ENCODE assay signal across 8 cellular contexts in genomic region chr1:230067871-230068814, GRCh38. TPM values are rescaled to one million over a fixed set of nuclear protein-coding genes. Genes with fewer than 3 reads are reported as not detected.
DNase-seq lines count a peak whose midpoint lies in the region; ATAC-seq and TF ChIP-seq lines count a peak whose summit lies in the region.

No MANE protein-coding gene starts in this region.

- peaks cover 14% of the 10 kb centered on the region for H3F3A ChIP-seq in smooth muscle cell (ENCODE audit: low read depth)

- H3K4me2 ChIP-seq in H9 (ENCODE audit: insufficient read depth, insufficient read length, low read length) = peak overlapping the region; percentile 89
- H3K4me2 ChIP-seq in smooth muscle cell = peak overlapping the region; percentile 96

- H3T11ph ChIP-seq in H9 (ENCODE audit: low read length) = no peak overlapping the region

- H3K4me3 Mint-ChIP-seq in H9 = peak overlapping the region; percentile 89 to 93

- no peak for ATAC-seq in HG03432 (IDR thresholded peaks at IDR 0.05; ENCODE audit: unreplicated experiment)
- ATAC-seq in HG02852 (IDR thresholded peaks at IDR 0.05; ENCODE audit: unreplicated experiment) = no peak

- H3K56ac ChIP-seq in H9 (ENCODE audit: insufficient read length, low read depth, low read length) = no peak overlapping the region

- no peak overlapping the region for H3K27ac Mint-ChIP-seq in H9

- H3K9me3 ChIP-seq in H9 (ENCODE audit: control insufficient read depth, low read depth, low read length) (no peaks in the 10 kb centered on the region), smooth muscle cell (replicated peaks; ENCODE audit: low read depth) (no peaks in the 10 kb centered on the region)

- no peak overlapping the region for H4K5ac ChIP-seq in H9 (ENCODE audit: insufficient read length, low read depth, low read length)

- peaks cover 5% of the 10 kb centered on the region; the same call in 1 of the 2 replicates for H3K27me3 ChIP-seq in H9 (ENCODE audit: insufficient read depth, low read length)
- no peaks in the 10 kb centered on the region for H3K27me3 ChIP-seq in smooth muscle cell (ENCODE audit: low read depth)

- DNase-seq in Ammon's horn (ENCODE audit: low spot score) (peak; percentile 30), H9 (no peak), T-helper 9 cell (peak; percentile 7), cerebellar cortex (ENCODE audit: low spot score) (peak; percentile 51), kidney glomerular epithelial cell (lab: John Stamatoyannopoulos, UW) (peak; percentile 20), smooth muscle cell (lab: John Stamatoyannopoulos, UW; ENCODE audit: unreplicated experiment) (no peak)

- no peak overlapping the region for H3K23ac ChIP-seq in H9 (ENCODE audit: insufficient read length, low read depth, low read length)

- WGBS in H9 (ENCODE audit: extremely low coverage, insufficient read length, low lambda C conversion rate) = no CpG with 5 or more reads among the region's 65 CpGs
- 1% methylated on average over 63 of the region's 65 CpGs for WGBS in smooth muscle cell (ENCODE audit: low lambda C conversion rate)

- H3K9me3 Mint-ChIP-seq in H9 = no peaks in the 10 kb centered on the region; a peak in 1 of 5 replicates

- H3K27ac ChIP-seq in H9 (ENCODE audit: insufficient read length, low read depth, low read length) (no peak overlapping the region), smooth muscle cell (ENCODE audit: low read depth) (peak overlapping the region; percentile 65)

- H3K79me2 ChIP-seq in H9 (ENCODE audit: insufficient read depth, low read length) = peaks cover 19% of the 10 kb centered on the region; the same call in 1 of the 2 replicates
- peaks cover 57% of the 10 kb centered on the region for H3K79me2 ChIP-seq in smooth muscle cell (ENCODE audit: low read depth)

- peaks cover 18% of the 10 kb centered on the region for H3K23me2 ChIP-seq in H9 (ENCODE audit: insufficient read length, low read depth, low read length, poor library complexity, severe bottlenecking)

- no peak overlapping the region for H2BK20ac ChIP-seq in H9 (ENCODE audit: low read depth, low read length, poor library complexity, severe bottlenecking)

- peak overlapping the region; percentile 81 for H3K14ac ChIP-seq in H9 (ENCODE audit: insufficient read depth, low read length)

- H4K8ac ChIP-seq in H9 (replicated peaks; ENCODE audit: insufficient read length, low read depth, low read length) = no peak overlapping the region

- no peak overlapping the region for H3K4ac ChIP-seq in H9 (ENCODE audit: low read depth, low read length)

- H3K4me1 Mint-ChIP-seq in H9 = peaks cover 37 to 39% of the 10 kb centered on the region in 2 experiments

- H3K18ac ChIP-seq in H9 (ENCODE audit: insufficient read length, low read depth, low read length) = no peak overlapping the region

- H4K20me1 ChIP-seq in H9 (ENCODE audit: control insufficient read depth, insufficient read depth, insufficient read length) (no peaks in the 10 kb centered on the region), smooth muscle cell (ENCODE audit: low read depth) (peaks cover 54% of the 10 kb centered on the region)

- no peaks in the 10 kb centered on the region for H3K36me3 ChIP-seq in smooth muscle cell (ENCODE audit: low read depth)

- H3K79me1 ChIP-seq in H9 (ENCODE audit: insufficient read depth, low read depth, low read length, poor library complexity, severe bottlenecking) = peaks cover 2% of the 10 kb centered on the region

- H3K9ac ChIP-seq in H9 (ENCODE audit: extremely low read depth, insufficient read length, low read length) (peak overlapping the region; percentile 30), smooth muscle cell (ENCODE audit: low read depth) (peak overlapping the region; percentile 81)

- no peak overlapping the region for H2BK5ac ChIP-seq in H9 (ENCODE audit: insufficient read length, low read length)

- H3K36me3 Mint-ChIP-seq in H9 (ENCODE audit: insufficient read depth in 1 of 3, low read depth in 3 of 3) = no peaks in the 10 kb centered on the region; a peak in 1 of 7 replicates

- no peak overlapping the region for H2BK12ac ChIP-seq in H9 (ENCODE audit: insufficient read length, low read depth, low read length)

- H2BK120ac ChIP-seq in H9 (ENCODE audit: low read depth, low read length, poor library complexity, severe bottlenecking) = no peak overlapping the region

- H2BK15ac ChIP-seq in H9 (ENCODE audit: low read depth, low read length) = no peak overlapping the region

- H2AFZ ChIP-seq in H9 (ENCODE audit: low read length) (no peak overlapping the region), smooth muscle cell (ENCODE audit: low read depth) (peak overlapping the region; percentile 68)

- H3K4me1 ChIP-seq in H9 (ENCODE audit: insufficient read depth, low read length) = peaks cover 6% of the 10 kb centered on the region
- peaks cover 26% of the 10 kb centered on the region for H3K4me1 ChIP-seq in smooth muscle cell (ENCODE audit: low read depth)

- H2AK5ac ChIP-seq in H9 (ENCODE audit: insufficient read length, low read length) = no peak overlapping the region

- H4K91ac ChIP-seq in H9 (ENCODE audit: insufficient read length, low read depth, low read length) = no peak overlapping the region

- peaks cover 11% of the 10 kb centered on the region for H3K27me3 Mint-ChIP-seq in H9 (ENCODE audit: low read depth)

- TF ChIP-seq CTCF in H9 (conservative IDR thresholded peaks at IDR 0.05) (no peak; the same call in 2 of the 3 replicates), smooth muscle cell (IDR thresholded peaks at IDR 0.05; ENCODE audit: borderline replicate concordance, insufficient read depth, poor library complexity, severe bottlenecking) (no peak)

- peak overlapping the region; percentile 70 for H3K4me3 ChIP-seq in smooth muscle cell

RNA-seq across cellular contexts. Expression of gene GALNT2, which starts 1.1 kb away (rescaled TPM):
- total RNA-seq in H9 (2021) (56.1 and 57.6 TPM in 2 replicates), smooth muscle cell (76.4 and 91.0 TPM in 2 replicates)
- polyA plus RNA-seq in smooth muscle cell = 152 and 162 TPM in 2 replicates

Comparison
In these comparisons a context has a peak if more than half of its experiments do, and no peak if none do; other contexts are left out.
1. DNase-seq: peak in Ammon's horn (single experiment), T-helper 9 cell (single experiment), cerebellar cortex (single experiment) and kidney glomerular epithelial cell (single experiment); none in H9 (single experiment) and smooth muscle cell (single experiment).